ENCODE assay signal across 8 cellular contexts in the genomic region with DNA sequence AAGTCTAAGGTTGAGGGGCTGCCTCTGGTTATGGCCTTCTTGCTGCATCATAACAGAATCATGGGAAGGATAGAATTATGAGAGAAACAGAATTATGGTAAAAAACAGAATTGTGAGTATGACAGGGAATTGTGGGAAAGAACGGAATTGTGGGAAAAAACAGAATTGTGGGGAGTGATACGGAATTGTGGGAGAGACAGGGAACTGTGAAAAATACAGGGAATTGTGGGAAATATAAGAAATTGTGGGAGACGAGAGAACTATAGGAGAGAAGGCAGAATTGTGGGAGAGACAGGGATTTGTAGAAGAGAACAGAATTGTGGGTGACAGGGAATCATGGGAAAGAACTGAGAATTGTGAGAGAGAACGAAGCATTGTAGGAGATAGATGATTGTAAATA.
"Had no signal": no experiment of that assay in that cellular context is flagged by ENCODE, and none has a peak within 500 bp of the region (broad histone marks: within the 10 kb centered on the region; RNA-seq: fewer than 3 reads in every experiment).

No MANE protein-coding gene starts in this region.

- DNase-seq: GM23248, GOT3, H7, H9, HCEC 1CT, HFFc6 had no signal

- H3K4me3 ChIP-seq: GM23248, GM23338, HAP-1 had no signal

- H3K36me3 ChIP-seq: HAP-1 had no signal

- H3K9me3 ChIP-seq: HAP-1 had no signal

- H3K27ac ChIP-seq: GM23248 had no signal

- H3K4me1 ChIP-seq: HAP-1 had no signal
